In genomic region chr2:174844295-174844708, GRCh38 we compare ENCODE assay signal across 2 cellular contexts.
TF ChIP-seq lines count a peak whose summit lies in the region.

No MANE protein-coding gene starts in this region.

TF ChIP-seq in SK-N-SH, 30 proteins besides CTCF, POLR2A, EP300 and RAD21 (continued from another document):
- TF ChIP-seq PBX3 (IDR thresholded peaks at IDR 0.05), result 0 out of 2 replicates have a peak, but pooled peaks have one; percentile 6
- peak; percentile 5; the same call in 1 of the 2 replicates for TF ChIP-seq TCF12 (IDR thresholded peaks at IDR 0.05)

TF ChIP-seq in SK-N-SH treated with all-trans-retinoic acid at 6 μM for 48 hours, 23 proteins besides CTCF, POLR2A, EP300 and RAD21 (continued from another document):
- TF ChIP-seq PATZ1 (CRISPR knock-in tag; IDR thresholded peaks at IDR 0.05; ENCODE audit: borderline replicate concordance) (no peak), ZNF8 (CRISPR knock-in tag; IDR thresholded peaks at IDR 0.05) (no peak), ZNF565 (CRISPR knock-in tag; conservative IDR thresholded peaks at IDR 0.05; ENCODE audit: low read depth) (no peak), CSDC2 (CRISPR knock-in tag; IDR thresholded peaks at IDR 0.05) (no peak), ISL1 (CRISPR knock-in tag; IDR thresholded peaks at IDR 0.05) (no peak), CREB5 (CRISPR knock-in tag; IDR thresholded peaks at IDR 0.05; ENCODE audit: low read depth) (no peak), RARB (CRISPR knock-in tag; IDR thresholded peaks at IDR 0.05) (no peak), BACH2 (CRISPR knock-in tag; IDR thresholded peaks at IDR 0.05; ENCODE audit: borderline replicate concordance) (no peak)
